ENCODE assay signal across 8 cellular contexts in the genomic region with DNA sequence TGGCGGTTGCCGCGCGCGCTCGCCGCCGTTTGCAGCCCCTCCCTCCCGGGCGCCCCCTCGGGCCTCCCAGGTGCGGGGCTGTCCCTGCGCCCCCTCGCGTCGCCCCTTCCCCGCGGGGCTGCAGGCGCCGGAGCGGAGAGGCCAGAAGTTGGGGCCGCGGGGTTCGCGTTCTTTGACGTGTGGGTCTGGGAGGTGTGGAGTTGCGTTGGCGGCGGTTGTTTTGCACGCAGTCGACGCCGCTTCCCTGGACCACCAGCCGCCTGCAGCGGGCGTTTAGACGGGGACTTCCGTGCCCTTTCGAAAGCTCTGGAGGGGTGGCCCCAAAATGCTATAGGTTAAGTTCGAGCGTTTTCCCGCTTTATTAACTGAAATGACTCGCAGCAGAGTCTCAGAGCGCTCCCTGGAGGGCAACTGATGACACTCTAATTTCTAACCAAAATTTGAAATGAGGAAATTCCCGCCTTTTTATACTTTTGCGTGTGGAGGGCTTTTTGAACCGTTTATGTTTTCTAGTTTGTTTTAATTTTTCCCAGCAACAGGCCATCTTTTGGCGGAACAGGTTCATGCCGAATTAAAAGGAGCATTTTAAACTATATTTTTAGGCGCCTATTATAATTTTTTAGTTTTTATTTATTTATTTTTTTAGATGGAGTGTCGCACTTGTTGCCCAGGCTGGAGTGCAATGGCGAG. TPM values are rescaled to one million over a fixed set of nuclear protein-coding genes. Genes with fewer than 3 reads are reported as not detected.
DNase-seq lines count a peak whose midpoint lies in the region; ATAC-seq and TF ChIP-seq lines count a peak whose summit lies in the region.

No MANE protein-coding gene starts in this region.

- H3K27me3 Mint-ChIP-seq in natural killer cell treated with Interleukin-12 subunit alpha and Interleukin-12 subunit beta and Interleukin-15 and Interleukin-18, amount 100 ng/mL, for 72 hours, result no peaks in the 10 kb centered on the region

- peaks cover 13% of the 10 kb centered on the region for H3K36me3 Mint-ChIP-seq in natural killer cell treated with Interleukin-12 subunit alpha and Interleukin-12 subunit beta and Interleukin-15 and Interleukin-18, amount 100 ng/mL, for 72 hours

- H3K4me2 ChIP-seq in DND-41 (ENCODE audit: insufficient read depth, low read length), result peak overlapping the region; percentile 58

- H3K27me3 ChIP-seq in DND-41 (ENCODE audit: insufficient read depth, low read length, poor library complexity) (no peaks in the 10 kb centered on the region), Panc1 (ENCODE audit: control insufficient read depth, insufficient read depth, low read length) (no peaks in the 10 kb centered on the region)

- peak overlapping the region; percentile 96 for H3K27ac ChIP-seq in DND-41 (ENCODE audit: low read length)
- H3K27ac ChIP-seq in KOPT-K1 (ENCODE audit: low read depth, low read length, poor library complexity, severe bottlenecking), result peak overlapping the region; percentile 99
- H3K27ac ChIP-seq in Panc1 (ENCODE audit: low read length), result peak overlapping the region; percentile 98

- peak overlapping the region; percentile 66 to 79 for H3K4me3 ChIP-seq in DND-41 (ENCODE audit: low read depth in 1 of 2, low read length in 2 of 2)
- H3K4me3 ChIP-seq in Panc1 (ENCODE audit: low read depth in 2 of 2, low read length in 2 of 2), result peak overlapping the region; percentile 81 to 99
- peak overlapping the region; percentile 86 for H3K4me3 ChIP-seq in fibroblast of mammary gland (ENCODE audit: control insufficient read depth, low read depth, low read length)

- peak overlapping the region; percentile 97 to 99 for H3K27ac Mint-ChIP-seq in natural killer cell treated with Interleukin-12 subunit alpha and Interleukin-12 subunit beta and Interleukin-15 and Interleukin-18, amount 100 ng/mL, for 72 hours

- H4K20me1 ChIP-seq in DND-41 (ENCODE audit: insufficient read depth, low read length), result peaks cover 39% of the 10 kb centered on the region

- POLR2A ChIA-PET in Panc1 (lab: Charles Lee), result interaction anchor here (0.6 kb wide), 1 partner anchor 60 kb away, joined by 3 read pairs; no protein-coding TSS in a partner anchor

- peak; percentile 92 for DNase-seq in DND-41
- peak; percentile 55 for DNase-seq in Panc1 (ENCODE audit: low read depth, low spot score)
- DNase-seq in activated T-helper 1 cell treated with Interleukin-2 at 50 U/mL for 16 hours (ENCODE audit: low read depth), result peak; percentile 63
- peak; percentile 85 for DNase-seq in fibroblast of mammary gland (ENCODE audit: low read depth)
- DNase-seq in natural killer cell treated with Interleukin-12 subunit alpha and Interleukin-12 subunit beta and Interleukin-15 and Interleukin-18, amount 100 ng/mL, for 72 hours (ENCODE audit: low spot score), result peak; percentile 93
- DNase-seq in stimulated activated naive CD8-positive, alpha-beta T cell treated with anti-CD3 and anti-CD28 coated beads, Interleukin-15, Interleukin-2, amounts not matched to agents 100 U/mL and 50 U/mL, for 24 hours, result peak; percentile 87

- H3K9me3 Mint-ChIP-seq in natural killer cell treated with Interleukin-12 subunit alpha and Interleukin-12 subunit beta and Interleukin-15 and Interleukin-18, amount 100 ng/mL, for 72 hours, result no peaks in the 10 kb centered on the region

- intact Hi-C loops in Panc1 (cut with micrococcal nuclease; ENCODE audit: unreplicated experiment), result loop anchor here (1.0 to 2.0 kb wide), 2 partner anchors 26 to 92 kb away; no protein-coding TSS in a partner anchor

- peaks cover 28 to 42% of the 10 kb centered on the region in 2 donors for H3K4me1 Mint-ChIP-seq in natural killer cell treated with Interleukin-12 subunit alpha and Interleukin-12 subunit beta and Interleukin-15 and Interleukin-18, amount 100 ng/mL, for 72 hours (ENCODE audit: low read depth in 2 of 2)

- H3K9me3 ChIP-seq in DND-41 (ENCODE audit: insufficient read depth, low read length, severe bottlenecking) (no peaks in the 10 kb centered on the region), KOPT-K1 (ENCODE audit: insufficient read depth, low read length, poor library complexity, severe bottlenecking) (no peaks in the 10 kb centered on the region), Panc1 (ENCODE audit: control insufficient read depth, insufficient read depth, low read depth, low read length) (no peaks in the 10 kb centered on the region)

- H3K4me1 ChIP-seq in DND-41 (ENCODE audit: insufficient read depth, low read length) (peaks cover 43% of the 10 kb centered on the region), Panc1 (ENCODE audit: control insufficient read depth, insufficient read depth, low read length) (peaks cover 27% of the 10 kb centered on the region)

- TF ChIP-seq CTCF in DND-41 (IDR thresholded peaks at IDR 0.05; ENCODE audit: borderline replicate concordance, extremely low read depth, low read length, poor library complexity, severe bottlenecking), result peak; percentile 80
- peak; percentile 89 for TF ChIP-seq CTCF in Panc1 (IDR thresholded peaks at IDR 0.05)
- TF ChIP-seq CTCF in fibroblast of mammary gland (conservative IDR thresholded peaks at IDR 0.05; ENCODE audit: control insufficient read depth, insufficient read depth, low read depth, low read length), result peak; percentile 57

- BruUV-seq in Panc1 (replicated peaks; lab: Mats Ljungman, UMichigan), result no TSS peak

- in situ Hi-C loops in Panc1 (cut with HindIII; ENCODE audit: low pct_unique_long_range_greater_than_20kb, low sequenced_read_pairs), result no loop called here

- peak overlapping the region; percentile 53; the same call in 1 of the 2 replicates for H2AFZ ChIP-seq in DND-41 (ENCODE audit: low read depth, low read length)

- peak overlapping the region; percentile 100 for H3K9ac ChIP-seq in DND-41 (ENCODE audit: low read depth, low read length)

- peaks cover 60% of the 10 kb centered on the region for H3K36me3 ChIP-seq in DND-41 (ENCODE audit: insufficient read depth, low read length)
- H3K36me3 ChIP-seq in KOPT-K1 (ENCODE audit: insufficient read depth, low read length), result peaks cover 44% of the 10 kb centered on the region
- H3K36me3 ChIP-seq in Panc1 (ENCODE audit: control insufficient read depth, insufficient read depth, low read length), result peaks cover 9% of the 10 kb centered on the region; the same call in 1 of the 2 replicates

- ATAC-seq in DND-41 (ENCODE audit: insufficient read depth, low read depth) (peak; percentile 66), GM21737 (IDR thresholded peaks at IDR 0.05; ENCODE audit: unreplicated experiment) (peak; percentile 57), Panc1 (peak; percentile 72)
- peak; percentile 77 to 85 for ATAC-seq in natural killer cell treated with Interleukin-12 subunit alpha and Interleukin-12 subunit beta and Interleukin-15 and Interleukin-18, amount 100 ng/mL, for 72 hours
- peak; percentile 77 for ATAC-seq in stimulated activated naive CD8-positive, alpha-beta T cell treated with anti-CD3 and anti-CD28 coated beads, Interleukin-15, Interleukin-2, amounts not matched to agents 100 U/mL and 50 U/mL, for 24 hours

- H3K4me3 Mint-ChIP-seq in natural killer cell treated with Interleukin-12 subunit alpha and Interleukin-12 subunit beta and Interleukin-15 and Interleukin-18, amount 100 ng/mL, for 72 hours, result peak overlapping the region; percentile 99

- peaks cover 86% of the 10 kb centered on the region for H3K79me2 ChIP-seq in DND-41 (ENCODE audit: insufficient read depth, low read length)

- CTCF ChIA-PET in Panc1 (lab: Charles Lee), result no interaction called here

RNA-seq across cellular contexts. Expression of a gene that starts 0.9 kb away (rescaled TPM):
- 124 TPM for total RNA-seq in Panc1 (2021; ENCODE audit: unreplicated experiment)
- 63.9 TPM for polyA plus RNA-seq in Panc1 (2012; ENCODE audit: insufficient read length)
- total RNA-seq in natural killer cell treated with Interleukin-12 subunit alpha and Interleukin-12 subunit beta and Interleukin-15 and Interleukin-18, amount 100 ng/mL, for 72 hours, result 100 to 1,000 TPM; 147 to 219 TPM

Comparison
In these comparisons a context has a peak if more than half of its experiments do, and no peak if none do; other contexts are left out.
1. Peak in every context shown above with its lines: DNase-seq, ATAC-seq, H3K4me3 ChIP-seq and H3K27ac ChIP-seq.